8 cellular contexts compared by ENCODE assay signal in genomic region chrX:40097101-40097491, GRCh38. TPM values are rescaled to one million over a fixed set of nuclear protein-coding genes. Genes with fewer than 3 reads are reported as not detected.
DNase-seq lines count a peak whose midpoint lies in the region; ATAC-seq, FAIRE-seq and TF ChIP-seq lines count a peak whose summit lies in the region.

No MANE protein-coding gene starts in this region.

- no peak for FAIRE-seq in endothelial cell of umbilical vein (lab: Jason Lieb, UNC)

- no peaks in the 10 kb centered on the region for H4K20me1 ChIP-seq in endothelial cell of umbilical vein (replicated peaks; ENCODE audit: control insufficient read depth, extremely low read depth, insufficient read depth, low read length)

- H3K79me2 ChIP-seq in endothelial cell of umbilical vein (ENCODE audit: control insufficient read depth, insufficient read depth, low read length) = peaks cover 44% of the 10 kb centered on the region
- H3K79me2 ChIP-seq in parathyroid adenoma = peaks cover 4% of the 10 kb centered on the region

- no peak for TF ChIP-seq POLR2A in endothelial cell of umbilical vein (IDR thresholded peaks at IDR 0.05; ENCODE audit: low read depth, low read length)

- TF ChIP-seq CTCF in GM06990 (IDR thresholded peaks at IDR 0.05; ENCODE audit: insufficient read depth, low read length, poor library complexity, severe bottlenecking) (no peak), endothelial cell of umbilical vein (IDR thresholded peaks at IDR 0.05; ENCODE audit: extremely low read depth in 1 of 2, insufficient read depth in 1 of 2, low read depth in 1 of 2, low read length in 2 of 2) (no peak), parathyroid adenoma (IDR thresholded peaks at IDR 0.05) (no peak)

- H3K27me3 ChIP-seq in GM06990 (replicated peaks; ENCODE audit: control insufficient read depth, insufficient read depth, low read length) (no peaks in the 10 kb centered on the region), endothelial cell of umbilical vein (ENCODE audit: control insufficient read depth in 2 of 2, insufficient read depth in 2 of 2, low read length in 2 of 2) (no peaks in the 10 kb centered on the region), parathyroid adenoma (ENCODE audit: control insufficient read depth, insufficient read depth, low read length) (no peaks in the 10 kb centered on the region)

- H3K27ac ChIP-seq in endothelial cell of umbilical vein (ENCODE audit: insufficient read depth, low read depth, low read length) (no peak overlapping the region), parathyroid adenoma (peak overlapping the region; percentile 54)

- no peak overlapping the region for H3K4me2 ChIP-seq in endothelial cell of umbilical vein (ENCODE audit: insufficient read depth, low read length)
- no peak overlapping the region for H3K4me2 ChIP-seq in parathyroid adenoma (ENCODE audit: low read length)

- DNase-seq in GM06990 (ENCODE audit: extremely low read depth, insufficient read length) = no peak
- DNase-seq in endothelial cell of umbilical vein (ENCODE audit: low read depth, low spot score) = no peak
- no peak for DNase-seq in islet precursor cell
- DNase-seq in NCI-H82 treated with DMSO at 0.1 percent for 48 hours (lab: John Stamatoyannopoulos, UW; ENCODE audit: unreplicated experiment) = no peak
- DNase-seq in GM19240 (ENCODE audit: insufficient read length, low spot score) = no peak

- intact Hi-C loops in endothelial cell of umbilical vein (cut with micrococcal nuclease) = loop anchor here (5.0 kb wide), 2 partner anchors 275 to 365 kb away; no protein-coding TSS in a partner anchor

- dilution Hi-C loops in endothelial cell of umbilical vein (cut with MboI; ENCODE audit: extremely low pct_ligation_motif_present, low sequenced_read_pairs) = no loop called here

- H3K4me1 ChIP-seq in endothelial cell of umbilical vein (ENCODE audit: control insufficient read depth, extremely low read depth, insufficient read depth, low read length) = peaks cover 12% of the 10 kb centered on the region
- H3K4me1 ChIP-seq in parathyroid adenoma = no peaks in the 10 kb centered on the region

- peak overlapping the region; percentile 70 for H3K4me3 ChIP-seq in GM06990 (replicated peaks; ENCODE audit: low read depth, low read length)
- H3K4me3 ChIP-seq in endothelial cell of umbilical vein (replicated peaks in 1 of 3; ENCODE audit: insufficient read depth in 1 of 3, low read depth in 1 of 3, low read length in 3 of 3) = peak overlapping the region; percentile 46 to 72 (median 59)
- peak overlapping the region; percentile 60 for H3K4me3 ChIP-seq in parathyroid adenoma (ENCODE audit: low read depth, low read length)

- H3K9ac ChIP-seq in endothelial cell of umbilical vein (replicated peaks; ENCODE audit: extremely low read depth, insufficient read depth, low read length) (peak overlapping the region; percentile 23), parathyroid adenoma (no peak overlapping the region)

- H2AFZ ChIP-seq in endothelial cell of umbilical vein (ENCODE audit: low read depth, low read length) (no peak overlapping the region), parathyroid adenoma (no peak overlapping the region)

- ATAC-seq in HG03139 (IDR thresholded peaks at IDR 0.05; ENCODE audit: unreplicated experiment) = no peak

- H3K36me3 ChIP-seq in GM06990 (ENCODE audit: control insufficient read depth, insufficient read depth, low read length) (no peaks in the 10 kb centered on the region), endothelial cell of umbilical vein (ENCODE audit: control insufficient read depth in 2 of 2, extremely low read depth in 1 of 2, insufficient read depth in 2 of 2, low read length in 2 of 2) (no peaks in the 10 kb centered on the region), parathyroid adenoma (ENCODE audit: control insufficient read depth, insufficient read depth, low read length) (no peaks in the 10 kb centered on the region)

- POLR2A ChIA-PET in endothelial cell of umbilical vein (lab: Charles Lee) = interaction anchor here (0.6 to 0.9 kb wide), 2 partner anchors 11 to 1237 kb away, joined by 3 to 4 read pairs; partner anchors contain the start of gene DDX3X

- H3K9me3 ChIP-seq in endothelial cell of umbilical vein (replicated peaks; ENCODE audit: control insufficient read depth, insufficient read depth, low read length) (no peaks in the 10 kb centered on the region), parathyroid adenoma (ENCODE audit: control insufficient read depth, low read length) (no peaks in the 10 kb centered on the region)

- BruUV-seq in endothelial cell of umbilical vein (replicated peaks; lab: Mats Ljungman, UMichigan) = no TSS peak

- CTCF ChIA-PET in endothelial cell of umbilical vein (lab: Charles Lee) = interaction anchor here (0.8 to 2.3 kb wide), 7 partner anchors 8 to 392 kb away, joined by 3 to 7 read pairs (median 5); no protein-coding TSS in a partner anchor

- H3K9me1 ChIP-seq in endothelial cell of umbilical vein (replicated peaks; ENCODE audit: control insufficient read depth, extremely low read depth, insufficient read depth, low read length) = no peaks in the 10 kb centered on the region

TF ChIP-seq in PFSK-1, 5 proteins besides CTCF, POLR2A, EP300 and RAD21 (continues in another document):
- TF ChIP-seq, protein P1, sequence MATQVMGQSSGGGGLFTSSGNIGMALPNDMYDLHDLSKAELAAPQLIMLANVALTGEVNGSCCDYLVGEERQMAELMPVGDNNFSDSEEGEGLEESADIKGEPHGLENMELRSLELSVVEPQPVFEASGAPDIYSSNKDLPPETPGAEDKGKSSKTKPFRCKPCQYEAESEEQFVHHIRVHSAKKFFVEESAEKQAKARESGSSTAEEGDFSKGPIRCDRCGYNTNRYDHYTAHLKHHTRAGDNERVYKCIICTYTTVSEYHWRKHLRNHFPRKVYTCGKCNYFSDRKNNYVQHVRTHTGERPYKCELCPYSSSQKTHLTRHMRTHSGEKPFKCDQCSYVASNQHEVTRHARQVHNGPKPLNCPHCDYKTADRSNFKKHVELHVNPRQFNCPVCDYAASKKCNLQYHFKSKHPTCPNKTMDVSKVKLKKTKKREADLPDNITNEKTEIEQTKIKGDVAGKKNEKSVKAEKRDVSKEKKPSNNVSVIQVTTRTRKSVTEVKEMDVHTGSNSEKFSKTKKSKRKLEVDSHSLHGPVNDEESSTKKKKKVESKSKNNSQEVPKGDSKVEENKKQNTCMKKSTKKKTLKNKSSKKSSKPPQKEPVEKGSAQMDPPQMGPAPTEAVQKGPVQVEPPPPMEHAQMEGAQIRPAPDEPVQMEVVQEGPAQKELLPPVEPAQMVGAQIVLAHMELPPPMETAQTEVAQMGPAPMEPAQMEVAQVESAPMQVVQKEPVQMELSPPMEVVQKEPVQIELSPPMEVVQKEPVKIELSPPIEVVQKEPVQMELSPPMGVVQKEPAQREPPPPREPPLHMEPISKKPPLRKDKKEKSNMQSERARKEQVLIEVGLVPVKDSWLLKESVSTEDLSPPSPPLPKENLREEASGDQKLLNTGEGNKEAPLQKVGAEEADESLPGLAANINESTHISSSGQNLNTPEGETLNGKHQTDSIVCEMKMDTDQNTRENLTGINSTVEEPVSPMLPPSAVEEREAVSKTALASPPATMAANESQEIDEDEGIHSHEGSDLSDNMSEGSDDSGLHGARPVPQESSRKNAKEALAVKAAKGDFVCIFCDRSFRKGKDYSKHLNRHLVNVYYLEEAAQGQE (IDR thresholded peaks at IDR 0.05; ENCODE audit: insufficient read depth in 1 of 2, low read depth in 2 of 2, low read length in 2 of 2) = no peak
- TF ChIP-seq FOXP2 (optimal IDR thresholded peaks at IDR 0.05; ENCODE audit: borderline replicate concordance, extremely low read depth, extremely low read length, insufficient read depth) (no peak), TAF1 (IDR thresholded peaks at IDR 0.05; ENCODE audit: borderline replicate concordance, insufficient read depth, low read length) (0 out of 2 replicates have a peak, but pooled peaks have one; percentile 7)

TF ChIP-seq in endothelial cell of umbilical vein, 7 proteins besides CTCF, POLR2A, EP300 and RAD21:
- TF ChIP-seq FOS (IDR thresholded peaks at IDR 0.05; ENCODE audit: borderline replicate concordance, insufficient read depth, low read length) (no peak), EZH2 (IDR thresholded peaks at IDR 0.05; ENCODE audit: borderline replicate concordance, low read depth, low read length, severe bottlenecking) (no peak), POLR2AphosphoS5 (IDR thresholded peaks at IDR 0.05; ENCODE audit: insufficient read depth, low read depth, low read length) (no peak), MYC (IDR thresholded peaks at IDR 0.05; ENCODE audit: low read depth, low read length) (no peak), JUN (IDR thresholded peaks at IDR 0.05; ENCODE audit: borderline replicate concordance, insufficient read depth, insufficient read length, low read depth) (no peak), MAX (IDR thresholded peaks at IDR 0.05; ENCODE audit: insufficient read depth, insufficient read length) (no peak), GATA2 (IDR thresholded peaks at IDR 0.05; ENCODE audit: insufficient read depth, insufficient read length, low read depth, low read length) (no peak)

RNA-seq across cellular contexts. Expression of gene BCOR, which starts 0.7 kb away (rescaled TPM):
- polyA plus RNA-seq in PFSK-1 (2012; ENCODE audit: insufficient read length, low read depth) = 38.1 TPM
- total RNA-seq in endothelial cell of umbilical vein = 23.9 and 24.2 TPM in 2 replicates
- polyA plus RNA-seq in endothelial cell of umbilical vein = 10.1 and 11.9 TPM in 2 replicates
- polyA plus RNA-seq in endothelial cell of umbilical vein (2011; cell fraction: cytosol; rRNA removed) = 11.0 and 11.3 TPM in 2 replicates
- 15.7 and 18.2 TPM in 2 replicates for polyA plus RNA-seq in endothelial cell of umbilical vein (2011; cell fraction: nucleus; rRNA removed)
- polyA plus RNA-seq in endothelial cell of umbilical vein (2012) = 19.4 and 20.9 TPM in 2 replicates
- 17.8 and 20.6 TPM in 2 replicates for polyA minus RNA-seq in endothelial cell of umbilical vein
- 25.7 TPM for polyA minus RNA-seq in endothelial cell of umbilical vein (2011; cell fraction: cytosol; rRNA and poly(A)+ RNA removed)
- polyA minus RNA-seq in endothelial cell of umbilical vein (2011; cell fraction: nucleus; rRNA and poly(A)+ RNA removed) = 12.8 and 13.3 TPM in 2 replicates
